17 cellular contexts compared by ENCODE assay signal in genomic region chr3:156404217-156404616, GRCh38.
A peak's percentile ranks its signal among the peaks of the same experiment; 100 is the strongest.
DNase-seq lines count a peak whose midpoint lies in the region; TF ChIP-seq lines count a peak whose summit lies in the region.
"Had no signal": no experiment of that assay in that cellular context is flagged by ENCODE, and none has a peak within 500 bp of the region (broad histone marks: within the 10 kb centered on the region; RNA-seq: fewer than 3 reads in every experiment).

No MANE protein-coding gene starts in this region.

- no peaks in the 10 kb centered on the region for H3K36me3 ChIP-seq in MG63
- H3K36me3 ChIP-seq in WERI-Rb-1 = no peaks in the 10 kb centered on the region

- H3K27ac ChIP-seq in WERI-Rb-1 = no peak overlapping the region
- H3K27ac ChIP-seq: C4-2B had no signal

- no peak overlapping the region for H3K4me3 ChIP-seq in MG63
- no peak overlapping the region for H3K4me3 ChIP-seq in WERI-Rb-1 (ENCODE audit: low read depth, low read length)
- H3K4me3 ChIP-seq: GM23338 had no signal

- H3K9me3 ChIP-seq in MG63 (no peaks in the 10 kb centered on the region), WERI-Rb-1 (ENCODE audit: severe bottlenecking) (no peaks in the 10 kb centered on the region)

- DNase-seq in COLO829 (ENCODE audit: low spot score) (peak; percentile 56), foreskin melanocyte (peak; percentile 19), medulla oblongata (ENCODE audit: extremely low spot score) (peak; percentile 76), superior temporal gyrus (ENCODE audit: extremely low spot score) (peak; percentile 83), MG63 (no peak), mucosa of gallbladder (ENCODE audit: low spot score) (no peak), WERI-Rb-1 (no peak)
- DNase-seq: ACHN; CD4-positive, alpha-beta memory T cell; COR-L47; DMS153; DMS79 treated with DMSO at 0.1 percent for 48 hours; EL; H7; IMR-90 had no signal

- H3K27me3 ChIP-seq in MG63 = peaks cover 10% of the 10 kb centered on the region; the same call in 1 of the 2 replicates
- no peaks in the 10 kb centered on the region for H3K27me3 ChIP-seq in WERI-Rb-1 (ENCODE audit: insufficient read depth, low read depth, severe bottlenecking)

- no peak for TF ChIP-seq CTCF in WERI-Rb-1 (IDR thresholded peaks at IDR 0.05; ENCODE audit: low read depth, low read length)

Comparison
In these comparisons a context has a peak if more than half of its experiments do, and no peak if none do; other contexts are left out.
1. DNase-seq: peak in COLO829 (single experiment), foreskin melanocyte (single experiment), medulla oblongata (single experiment) and superior temporal gyrus (single experiment); none in MG63 (single experiment), mucosa of gallbladder (single experiment) and WERI-Rb-1 (single experiment).